ENCODE assay signal across 26 cellular contexts in genomic region chr6:43778976-43779863, GRCh38. TPM values are rescaled to one million over a fixed set of nuclear protein-coding genes. Genes with fewer than 3 reads are reported as not detected.
DNase-seq lines count a peak whose midpoint lies in the region; ATAC-seq and TF ChIP-seq lines count a peak whose summit lies in the region.
"Had no signal": no experiment of that assay in that cellular context is flagged by ENCODE, and none has a peak within 500 bp of the region (broad histone marks: within the 10 kb centered on the region; RNA-seq: fewer than 3 reads in every experiment).

No MANE protein-coding gene starts in this region.

- DNase-seq in heart right ventricle = no peak
- DNase-seq in Right ventricle myocardium inferior (ENCODE audit: missing footprints) = no peak
- DNase-seq in thyroid gland = no peak
- no peak for DNase-seq in anterior cingulate cortex (lab: John Stamatoyannopoulos, UW)
- DNase-seq in HAP-1 (ENCODE audit: low spot score in 2 of 2) = no peak
- DNase-seq: activated CD4-positive, alpha-beta T cell treated with anti-CD3 and anti-CD28 coated beads, Interleukin-2, amount 10 ng/mL, durations not matched to agents 7 days and 5 days; activated naive CD8-positive, alpha-beta T cell treated with anti-CD3 and anti-CD28 coated beads, Interleukin-2, amount 10 ng/mL, durations not matched to agents 7 days and 5 days; colonic mucosa; DMS 273 treated with DMSO at 0.1 percent for 48 hours; midbrain; NCI-H1417; Peyer's patch; stimulated activated CD4-positive, alpha-beta T cell treated with anti-CD3 and anti-CD28 coated beads, Interleukin-2, amount 100 ng/mL, for 48 hours; T-helper 2 cell; upper lobe of left lung had no signal

- H3K4me1 Mint-ChIP-seq in brain (peaks cover 91% of the 10 kb centered on the region), nephron (peaks cover 35% of the 10 kb centered on the region)

- H3K27me3 ChIP-seq in heart right ventricle (no peaks in the 10 kb centered on the region), thyroid gland (no peaks in the 10 kb centered on the region), HAP-1 (ENCODE audit: low read depth) (no peaks in the 10 kb centered on the region)
- H3K27me3 ChIP-seq: colonic mucosa, Peyer's patch, upper lobe of left lung had no signal

- H3K27ac Mint-ChIP-seq in brain = peak overlapping the region; percentile 29 to 94 (median 78)
- H3K27ac Mint-ChIP-seq in nephron = peak overlapping the region; percentile 64 to 84 (median 81)
- H3K27ac Mint-ChIP-seq: activated CD4-positive, alpha-beta T cell treated with anti-CD3 and anti-CD28 coated beads, Interleukin-2, amount 10 ng/mL, durations not matched to agents 7 days and 5 days; activated naive CD8-positive, alpha-beta T cell treated with anti-CD3 and anti-CD28 coated beads, Interleukin-2, amount 10 ng/mL, durations not matched to agents 7 days and 5 days; activated T-helper 2 cell treated with anti-CD3 and anti-CD28 coated beads, Interferon-gamma antibody, Interleukin-2, Interleukin-4, amounts not matched to agents 10 μg/mL and 5 μg/mL and 100 μg/mL, durations not matched to agents 14 hours and 24 hours and 36 hours; IgD-negative memory B cell; natural killer cell treated with Interleukin-12 subunit alpha and Interleukin-12 subunit beta and Interleukin-15 and Interleukin-18, amount 100 ng/mL, for 72 hours; progenitor cell of endocrine pancreas had no signal

- intact Hi-C loops in heart right ventricle (cut with DNase I) = loop anchor here in 2 of 10 donors (5.0 to 10.0 kb wide), 2 partner anchors 173 to 446 kb away; partner anchors contain the start of gene SLC29A1 (in 1 of the 2)
- intact Hi-C loops in Right ventricle myocardium inferior (cut with DNase I) = loop anchor here (10.0 kb wide), 1 partner anchor 446 kb away; the partner anchor contains the start of gene SLC29A1
- intact Hi-C loops in thyroid gland (cut with DNase I) = no loop called here

- H3K4me3 ChIP-seq in heart right ventricle (no peak overlapping the region), thyroid gland (replicated peaks in 1 of 3) (no peak overlapping the region), HAP-1 (no peak overlapping the region)
- H3K4me3 ChIP-seq: colonic mucosa, GM23338, Peyer's patch, smooth muscle cell, upper lobe of left lung had no signal

- peak overlapping the region in 4 of 5 experiments; percentile 46 to 74 (median 54) for H3K4me3 Mint-ChIP-seq in brain
- peak overlapping the region in 2 of 3 experiments; percentile 21 to 60 for H3K4me3 Mint-ChIP-seq in nephron
- H3K4me3 Mint-ChIP-seq: activated CD4-positive, alpha-beta T cell treated with anti-CD3 and anti-CD28 coated beads, Interleukin-2, amount 10 ng/mL, durations not matched to agents 7 days and 5 days; activated naive CD8-positive, alpha-beta T cell treated with anti-CD3 and anti-CD28 coated beads, Interleukin-2, amount 10 ng/mL, durations not matched to agents 7 days and 5 days; GM23338; IgD-negative memory B cell; natural killer cell treated with Interleukin-12 subunit alpha and Interleukin-12 subunit beta and Interleukin-15 and Interleukin-18, amount 100 ng/mL, for 72 hours had no signal

- H3K27ac ChIP-seq in heart right ventricle (peak overlapping the region; percentile 6 to 64 (median 33)), thyroid gland (peak overlapping the region; percentile 51 to 93 (median 82))
- H3K27ac ChIP-seq: colonic mucosa, Peyer's patch, VCaP had no signal

- H3K4me1 ChIP-seq in heart right ventricle (peaks cover 34 to 96% (median 59%) of the 10 kb centered on the region in 9 donors), thyroid gland (peaks cover 44 to 71% of the 10 kb centered on the region in 2 donors), HAP-1 (peaks cover 10% of the 10 kb centered on the region)

- TF ChIP-seq CTCF in heart right ventricle (IDR thresholded peaks at IDR 0.05) = no peak
- no peak for TF ChIP-seq CTCF in brain (conservative IDR thresholded peaks at IDR 0.05)
- TF ChIP-seq CTCF in nephron (IDR thresholded peaks at IDR 0.05; ENCODE audit: unreplicated experiment in 3 of 3) = no peak
- TF ChIP-seq CTCF in thyroid gland (IDR thresholded peaks at IDR 0.05) = no peak

- no peak for TF ChIP-seq POLR2A in thyroid gland (IDR thresholded peaks at IDR 0.05)

- ATAC-seq in heart right ventricle (no peak), Right ventricle myocardium inferior (no peak), HG03196 (IDR thresholded peaks at IDR 0.05; ENCODE audit: unreplicated experiment) (no peak)
- ATAC-seq: GM23338; natural killer cell treated with Interleukin-12 subunit alpha and Interleukin-12 subunit beta and Interleukin-15 and Interleukin-18, amount 100 ng/mL, for 72 hours had no signal

- H3K9me3 Mint-ChIP-seq in brain (no peaks in the 10 kb centered on the region), nephron (no peaks in the 10 kb centered on the region)
- H3K9me3 Mint-ChIP-seq: activated CD4-positive, alpha-beta T cell treated with anti-CD3 and anti-CD28 coated beads, Interleukin-2, amount 10 ng/mL, durations not matched to agents 7 days and 5 days; activated naive CD8-positive, alpha-beta T cell treated with anti-CD3 and anti-CD28 coated beads, Interleukin-2, amount 10 ng/mL, durations not matched to agents 7 days and 5 days; activated T-helper 2 cell treated with anti-CD3 and anti-CD28 coated beads, Interferon-gamma antibody, Interleukin-2, Interleukin-4, amounts not matched to agents 10 μg/mL and 5 μg/mL and 100 μg/mL, durations not matched to agents 14 hours and 24 hours and 36 hours; GM23338; natural killer cell treated with Interleukin-12 subunit alpha and Interleukin-12 subunit beta and Interleukin-15 and Interleukin-18, amount 100 ng/mL, for 72 hours had no signal

- H3K36me3 ChIP-seq in heart right ventricle = peaks cover 4 to 90% (median 60%) of the 10 kb centered on the region in 9 donors
- peaks cover 81 to 85% of the 10 kb centered on the region in 2 donors for H3K36me3 ChIP-seq in thyroid gland
- H3K36me3 ChIP-seq in HAP-1 (replicated peaks) = peaks cover 92% of the 10 kb centered on the region

- H3K36me3 Mint-ChIP-seq in brain (peaks cover 95% of the 10 kb centered on the region), nephron (ENCODE audit: low read depth) (peaks cover 74% of the 10 kb centered on the region)
- H3K36me3 Mint-ChIP-seq: natural killer cell treated with Interleukin-12 subunit alpha and Interleukin-12 subunit beta and Interleukin-15 and Interleukin-18, amount 100 ng/mL, for 72 hours had no signal

- in situ Hi-C loops in HAP-1 (cut with MboI; ENCODE audit: low sequenced_read_pairs) = loop anchor here (10.0 kb wide), 1 partner anchor 466 kb away; the partner anchor contains the start of gene HSP90AB1

- peaks cover 7% of the 10 kb centered on the region for H3K27me3 Mint-ChIP-seq in brain
- H3K27me3 Mint-ChIP-seq in nephron (ENCODE audit: low read depth) = peaks cover 4% of the 10 kb centered on the region
- H3K27me3 Mint-ChIP-seq: activated CD4-positive, alpha-beta T cell treated with anti-CD3 and anti-CD28 coated beads, Interleukin-2, amount 10 ng/mL, durations not matched to agents 7 days and 5 days; activated naive CD8-positive, alpha-beta T cell treated with anti-CD3 and anti-CD28 coated beads, Interleukin-2, amount 10 ng/mL, durations not matched to agents 7 days and 5 days; natural killer cell treated with Interleukin-12 subunit alpha and Interleukin-12 subunit beta and Interleukin-15 and Interleukin-18, amount 100 ng/mL, for 72 hours; progenitor cell of endocrine pancreas had no signal

- no peaks in the 10 kb centered on the region for H3K9me3 ChIP-seq in heart right ventricle
- no peaks in the 10 kb centered on the region for H3K9me3 ChIP-seq in thyroid gland
- no peaks in the 10 kb centered on the region for H3K9me3 ChIP-seq in HAP-1
- H3K9me3 ChIP-seq: colonic mucosa, Peyer's patch, SK-N-SH, upper lobe of left lung had no signal

- WGBS in heart right ventricle, 2 donors = 77 to 84% methylated on average over 12 of the region's 12 CpGs
- 78 to 81% methylated on average over 11 to 12 of the region's 12 CpGs for WGBS in thyroid gland, 2 donors

RNA-seq across cellular contexts. Expression of gene VEGFA, which starts 9.2 kb away (rescaled TPM):
- 100 to 1,000 TPM; 163 to 456 (median 216) TPM for total RNA-seq in heart right ventricle
- polyA plus RNA-seq in heart right ventricle = 100 to 1,000 TPM; 133 to 396 TPM
- 242 TPM for total RNA-seq in Right ventricle myocardium inferior
- 99.2 TPM for polyA plus RNA-seq in brain (ENCODE audit: insufficient read depth, low read depth, low replicate concordance)
- 1,000 to 10,000 TPM in 1 of 4 donors, 100 to 1,000 TPM in 3; 510 to 1,437 (median 630) TPM for total RNA-seq in thyroid gland
